ENCODE assay signal across 27 cellular contexts in the genomic region with DNA sequence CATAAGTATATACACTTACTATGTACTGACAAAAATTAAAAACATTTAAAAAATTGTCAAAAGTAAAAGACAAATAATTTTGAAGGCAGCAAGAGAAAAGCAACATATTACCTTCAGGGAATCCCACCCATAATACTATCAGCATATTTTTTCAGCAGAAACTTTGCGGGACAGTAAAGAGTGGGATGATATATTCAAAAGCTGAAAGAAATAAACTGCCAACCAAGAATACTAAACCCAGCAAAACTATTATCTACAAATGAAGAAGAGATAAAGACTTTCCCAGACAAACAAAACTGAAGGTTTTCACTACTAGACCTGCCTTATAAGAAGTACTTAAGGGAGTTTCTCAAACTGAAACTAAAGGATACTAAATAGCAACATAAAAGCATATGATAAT.
"Had no signal": no experiment of that assay in that cellular context is flagged by ENCODE, and none has a peak within 500 bp of the region (broad histone marks: within the 10 kb centered on the region; RNA-seq: fewer than 3 reads in every experiment).

No MANE protein-coding gene starts in this region.

- H3K4me3 Mint-ChIP-seq: dendritic cell treated with granulocyte-macrophage colony-stimulating factor and Interleukin-4, amounts not matched to agents 40 ng/mL and 50 ng/mL, for 4 days; effector memory CD8-positive, alpha-beta T cell; endodermal cell had no signal

- H3K4me1 ChIP-seq: colonic mucosa, esophagus muscularis mucosa, esophagus squamous epithelium, foreskin keratinocyte, gastrocnemius medialis, gastroesophageal sphincter, heart left ventricle, heart right ventricle had no signal

- H3K9me3 ChIP-seq: colonic mucosa had no signal

- DNase-seq: colonic mucosa; cortex of kidney; dermis blood vessel endothelial cell; dorsolateral prefrontal cortex; effector CD4-positive, alpha-beta T cell; effector CD8-positive, alpha-beta T cell; effector memory CD4-positive, alpha-beta T cell; effector memory CD8-positive, alpha-beta T cell; endodermal cell; erythroblast; esophagus squamous epithelium; foreskin fibroblast; foreskin keratinocyte; foreskin melanocyte; gastrocnemius medialis; glutamatergic neuron; head of caudate nucleus; heart left ventricle; heart right ventricle had no signal

- FAIRE-seq: colon, endometrium, endothelial cell of umbilical vein had no signal

- H3K27ac ChIP-seq: colonic mucosa, coronary artery, dorsolateral prefrontal cortex, epithelial cell of prostate, esophagus muscularis mucosa, esophagus squamous epithelium, foreskin keratinocyte, gastrocnemius medialis, gastroesophageal sphincter, heart left ventricle, heart right ventricle had no signal

- H3K4me1 Mint-ChIP-seq: endodermal cell had no signal

- H3K36me3 ChIP-seq: colonic mucosa, esophagus muscularis mucosa, esophagus squamous epithelium, gastrocnemius medialis, gastroesophageal sphincter, heart left ventricle, heart right ventricle had no signal

- H3K4me3 ChIP-seq: colonic mucosa, coronary artery, dorsolateral prefrontal cortex, esophagus muscularis mucosa, esophagus squamous epithelium, gastroesophageal sphincter, heart left ventricle, heart right ventricle had no signal

- H3K27ac Mint-ChIP-seq: dendritic cell treated with granulocyte-macrophage colony-stimulating factor and Interleukin-4, amounts not matched to agents 40 ng/mL and 50 ng/mL, for 4 days; effector memory CD8-positive, alpha-beta T cell; endodermal cell had no signal

- H3K27me3 ChIP-seq: colonic mucosa, dorsolateral prefrontal cortex, esophagus muscularis mucosa, esophagus squamous epithelium, gastrocnemius medialis, gastroesophageal sphincter, heart left ventricle, heart right ventricle had no signal
